19 cellular contexts compared by ENCODE assay signal in the genomic region with DNA sequence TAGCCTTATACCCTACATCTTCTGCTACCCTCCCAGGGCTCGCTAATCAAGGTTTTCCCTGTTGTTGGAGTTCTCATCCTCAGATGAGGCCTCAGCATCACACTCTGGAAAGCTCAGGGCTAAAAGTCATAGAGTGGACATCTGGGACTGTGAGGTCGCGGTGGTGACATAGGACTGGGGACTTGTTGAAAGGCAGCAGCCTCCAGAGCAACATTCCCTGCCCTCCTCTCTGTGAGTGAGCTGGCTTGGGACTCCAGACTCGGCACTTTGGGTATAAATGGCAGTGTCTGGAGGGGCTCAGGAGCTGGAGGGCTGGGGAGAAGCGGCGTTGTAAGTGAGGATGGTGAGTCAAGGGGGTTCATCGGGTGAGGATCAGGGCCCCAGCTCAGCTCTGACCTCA. TPM values are rescaled to one million over a fixed set of nuclear protein-coding genes. Genes with fewer than 3 reads are reported as not detected.
A peak's percentile ranks its signal among the peaks of the same experiment; 100 is the strongest.
DNase-seq lines count a peak whose midpoint lies in the region; ATAC-seq, FAIRE-seq and TF ChIP-seq lines count a peak whose summit lies in the region.
"Had no signal": no experiment of that assay in that cellular context is flagged by ENCODE, and none has a peak within 500 bp of the region (broad histone marks: within the 10 kb centered on the region; RNA-seq: fewer than 3 reads in every experiment).

No MANE protein-coding gene starts in this region.

- no peak for DNase-seq in A549 (ENCODE audit: low read depth in 1 of 2, low spot score in 1 of 2)
- no peak for DNase-seq in adipocyte (ENCODE audit: low read depth)
- DNase-seq in esophagus squamous epithelium (lab: John Stamatoyannopoulos, UW), result no peak
- no peak for DNase-seq in retinal pigment epithelial cell (ENCODE audit: low read depth)
- no peak for DNase-seq in NCI-H2107 treated with DMSO at 0.1 percent for 48 hours (lab: John Stamatoyannopoulos, UW; ENCODE audit: unreplicated experiment)
- DNase-seq in G401 (ENCODE audit: low spot score), result no peak
- DNase-seq in RPMI8226, result no peak
- no peak for DNase-seq in stimulated activated CD4-positive, alpha-beta T cell treated with anti-CD3 and anti-CD28 coated beads, Interleukin-2, amount 100 ng/mL, for 24 hours
- DNase-seq: Calu3; CD4-positive, alpha-beta T cell; DMS79; IMR-90; Kasumi-1; NCI-H1417; NCI-H2029; NCI-H510A treated with DMSO at 0.1 percent for 48 hours had no signal

- H3K27ac ChIP-seq in A549 (peak overlapping the region; percentile 91 to 92), esophagus squamous epithelium (peak overlapping the region; percentile 12 to 88 (median 82))

- ATAC-seq in A549, result no peak

- in situ Hi-C loops in G401 (cut with HindIII; ENCODE audit: low sequenced_read_pairs), result no loop called here

- TF ChIP-seq CTCF in A549 (IDR thresholded peaks at IDR 0.05), result no peak
- TF ChIP-seq CTCF in esophagus squamous epithelium (IDR thresholded peaks at IDR 0.05), result no peak
- TF ChIP-seq CTCF in retinal pigment epithelial cell (conservative IDR thresholded peaks at IDR 0.05; ENCODE audit: low read depth, low read length), result no peak

- TF ChIP-seq POLR2A in A549 (IDR thresholded peaks at IDR 0.05; ENCODE audit: low read length) (no peak), esophagus squamous epithelium (IDR thresholded peaks at IDR 0.05) (no peak)

- H3K4me1 ChIP-seq in A549 (peaks cover 82% of the 10 kb centered on the region), adipocyte (ENCODE audit: control insufficient read depth, insufficient read depth, low read length) (peaks cover 54% of the 10 kb centered on the region), esophagus squamous epithelium (peaks cover 22 to 93% (median 23%) of the 10 kb centered on the region in 3 donors)

- FAIRE-seq in A549 (lab: Jason Lieb, UNC), result no peak
- FAIRE-seq: G401.6, GM12891, GM19239 had no signal

- WGBS in A549 (ENCODE audit: missing lambda C conversion rate), result 90% methylated on average over 7 of the region's 7 CpGs
- WGBS in esophagus squamous epithelium, 2 donors, result 24 to 61% methylated on average over 2 to 3 of the region's 7 CpGs

- peak overlapping the region; percentile 97 for H3K4me2 ChIP-seq in A549

- intact Hi-C loops in esophagus squamous epithelium (cut with DNase I), result no loop called here

- H3K36me3 ChIP-seq in adipocyte (ENCODE audit: control insufficient read depth, insufficient read depth, low read length, severe bottlenecking) (no peaks in the 10 kb centered on the region), esophagus squamous epithelium (no peaks in the 10 kb centered on the region)

- H3K27me3 ChIP-seq in adipocyte (replicated peaks; ENCODE audit: control insufficient read depth, insufficient read depth, low read length) (no peaks in the 10 kb centered on the region), esophagus squamous epithelium (peaks cover 0 to 18% (median 0%) of the 10 kb centered on the region in 4 donors)

- no peak for TF ChIP-seq EP300 in A549 (IDR thresholded peaks at IDR 0.05)

- POLR2A ChIA-PET in A549 (lab: Yijun Ruan, JAX), result no interaction called here

- TF ChIP-seq RAD21 in A549 (conservative IDR thresholded peaks at IDR 0.05 in 1 of 2, IDR thresholded peaks at IDR 0.05 in 1 of 2), result no peak

- H3K9me3 ChIP-seq in A549 (no peaks in the 10 kb centered on the region), adipocyte (ENCODE audit: control insufficient read depth, low read length) (no peaks in the 10 kb centered on the region), esophagus squamous epithelium (no peaks in the 10 kb centered on the region)

- CTCF ChIA-PET in A549 (lab: Yijun Ruan, JAX), result interaction anchor here (0.7 to 4.9 kb wide), 4 partner anchors 84 to 125 kb away, joined by 3 to 28 read pairs (median 4); no protein-coding TSS in a partner anchor

- H3K4me3 ChIP-seq in A549 (peak overlapping the region; percentile 92), adipocyte (ENCODE audit: low read length) (peak overlapping the region; percentile 86), esophagus squamous epithelium (peak overlapping the region; percentile 52 to 75 (median 62)), retinal pigment epithelial cell (ENCODE audit: low read length) (peak overlapping the region; percentile 12)

- H3K9ac ChIP-seq in adipocyte (ENCODE audit: low read length), result peak overlapping the region; percentile 83

TF ChIP-seq in A549, 52 proteins besides CTCF, POLR2A, EP300 and RAD21:
- TF ChIP-seq CBX2 (IDR thresholded peaks at IDR 0.05; ENCODE audit: borderline replicate concordance, low read depth) (no peak), JUN (IDR thresholded peaks at IDR 0.05) (0 out of 5 replicates have a peak, but pooled peaks of 1 of the 2 experiments have one; percentile 6)
TF ChIP-seq in A549: peak in this region for 1.

RNA-seq across cellular contexts. Expression of a gene that starts 2.7 kb away (rescaled TPM):
- polyA plus RNA-seq in A549 (2011; rRNA removed), result 323 and 389 TPM in 2 replicates
- polyA plus RNA-seq in A549 (2012; cell fraction: cytosol; rRNA removed), result 126 and 167 TPM in 2 replicates
- 155 and 181 TPM in 2 replicates for polyA plus RNA-seq in A549 (2012; cell fraction: nucleus; rRNA removed)
- 122 to 129 TPM (median 126 TPM) in 3 replicates for polyA plus RNA-seq in A549 (2017; fragmentation: RNase III; extraction: RNeasy Plus Mini Kit Qiagen cat#74134 plus additional on column Dnase treatment)
- polyA minus RNA-seq in A549 (2011; rRNA and poly(A)+ RNA removed), result 186 and 245 TPM in 2 replicates
- total RNA-seq in esophagus squamous epithelium, result 100 to 1,000 TPM; 126 to 156 (median 143) TPM
- 3.8 and 7.9 TPM in 2 replicates for total RNA-seq in G401 (2014; rRNA removed; shearing (Covaris generic))
- total RNA-seq: CD4-positive, alpha-beta T cell had no signal

Comparison
In these comparisons a context has a peak if more than half of its experiments do, and no peak if none do; other contexts are left out.
1. H3K4me3 ChIP-seq: peak in every context shown above with its lines; median percentile 92 in A549; 86 in adipocyte; 62 in esophagus squamous epithelium; 12 in retinal pigment epithelial cell.
2. RNA of a gene that starts 2.7 kb away (total RNA-seq): 126 to 156 TPM in esophagus squamous epithelium; 3.8 to 7.9 TPM in G401; every median in the first group is over 10 times any median in the second.